37 cellular contexts compared by ENCODE assay signal in the genomic region with DNA sequence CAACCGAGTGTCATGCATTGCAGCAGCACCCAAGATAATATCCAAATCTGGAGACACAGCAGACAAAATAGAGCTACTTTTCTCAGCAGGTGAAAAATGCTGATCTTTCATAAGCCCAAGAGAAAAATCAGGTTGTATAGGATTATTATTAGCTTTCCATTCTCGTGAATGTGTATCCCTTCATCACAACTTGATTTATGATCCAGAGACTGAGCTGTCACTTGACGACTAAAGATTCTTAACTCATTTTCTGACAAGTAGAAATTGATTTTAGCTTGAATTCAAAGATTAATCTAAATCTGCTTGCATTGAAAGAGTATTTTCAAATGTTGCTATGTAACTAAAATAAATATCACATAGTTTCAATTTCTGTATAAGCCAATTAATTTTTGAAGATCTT. TPM values are rescaled to one million over a fixed set of nuclear protein-coding genes. Genes with fewer than 3 reads are reported as not detected.
"Had no signal": no experiment of that assay in that cellular context is flagged by ENCODE, and none has a peak within 500 bp of the region (broad histone marks: within the 10 kb centered on the region; RNA-seq: fewer than 3 reads in every experiment).

No MANE protein-coding gene starts in this region.

- H3K4me1 Mint-ChIP-seq: activated B cell treated with CpG ODN at 0.5 μM for 24 hours; activated CD4-positive, alpha-beta T cell treated with anti-CD3 and anti-CD28 coated beads, Interleukin-2, amount 10 ng/mL, durations not matched to agents 24 days and 14 days; activated naive CD8-positive, alpha-beta T cell treated with anti-CD3 and anti-CD28 coated beads for 36 hours; activated T-helper 17 cell treated with anti-CD3 and anti-CD28 coated beads, Interleukin-2, amount 50 U/mL, for 72 hours had no signal

- H3K4me3 ChIP-seq: adrenal gland, body of pancreas, breast epithelium had no signal

- H3K9me3 Mint-ChIP-seq: activated B cell treated with CpG ODN at 0.5 μM for 24 hours; activated CD4-positive, alpha-beta memory T cell treated with anti-CD3 and anti-CD28 coated beads for 36 hours; activated CD4-positive, alpha-beta T cell treated with anti-CD3 and anti-CD28 coated beads, Interleukin-2, amount 10 ng/mL, durations not matched to agents 24 days and 14 days; activated naive CD4-positive, alpha-beta T cell treated with anti-CD3 and anti-CD28 coated beads for 36 hours; activated T-cell treated with anti-CD3 and anti-CD28 coated beads, Interleukin-2, amount 50 U/mL, for 4 hours; activated T-helper 1 cell treated with anti-CD3 and anti-CD28 coated beads, Interleukin-12 subunit alpha, Interleukin-12 subunit beta, Interleukin-2, Interleukin-4 antibody, amounts not matched to agents 30 ng/mL and 10 ng/mL and 1 ng/mL, durations not matched to agents 14 hours and 24 hours and 36 hours; activated T-helper 17 cell treated with anti-CD3 and anti-CD28 coated beads, Interleukin-2, amount 50 U/mL, for 72 hours; T-helper 1 cell treated with Interleukin-12 subunit alpha and Interleukin-12 subunit beta and Interleukin-4 antibody, amounts not matched to agents 30 μg/mL and 1 μg/mL, for 36 hours; T-helper 2 cell treated with Interferon-gamma antibody and Interleukin-4, amounts not matched to agents 5 μg/mL and 100 μg/mL, for 36 hours had no signal

- H3K9me3 ChIP-seq: adrenal gland, body of pancreas, breast epithelium had no signal

- H3K36me3 ChIP-seq: adrenal gland, brain microvascular endothelial cell, breast epithelium had no signal

- H3K27me3 ChIP-seq: adrenal gland, body of pancreas, brain microvascular endothelial cell, breast epithelium had no signal

- H3K4me1 ChIP-seq: adrenal gland, body of pancreas, breast epithelium had no signal

- H3K4me3 Mint-ChIP-seq: activated B cell treated with CpG ODN at 0.5 μM for 24 hours; activated CD4-positive, alpha-beta memory T cell treated with anti-CD3 and anti-CD28 coated beads for 36 hours; activated CD4-positive, alpha-beta T cell treated with anti-CD3 and anti-CD28 coated beads, Interleukin-2, amount 10 ng/mL, durations not matched to agents 24 days and 14 days; activated CD8-positive, alpha-beta T cell treated with anti-CD3 and anti-CD28 coated beads for 36 hours; activated naive CD4-positive, alpha-beta T cell treated with anti-CD3 and anti-CD28 coated beads for 36 hours; activated naive CD8-positive, alpha-beta T cell treated with anti-CD3 and anti-CD28 coated beads for 36 hours; activated T-cell treated with anti-CD3 and anti-CD28 coated beads, Interleukin-2, amount 50 U/mL, for 4 hours; activated T-cell treated with anti-CD3 and anti-CD28 coated beads, Interleukin-2, amount 50 U/mL, for 72 hours; activated T-helper 1 cell treated with anti-CD3 and anti-CD28 coated beads, Interleukin-12 subunit alpha, Interleukin-12 subunit beta, Interleukin-2, Interleukin-4 antibody, amounts not matched to agents 30 ng/mL and 10 ng/mL and 1 ng/mL, durations not matched to agents 14 hours and 24 hours and 36 hours; activated T-helper 17 cell treated with anti-CD3 and anti-CD28 coated beads, Interleukin-2, amount 50 U/mL, for 72 hours; T-helper 1 cell treated with Interleukin-12 subunit alpha and Interleukin-12 subunit beta and Interleukin-4 antibody, amounts not matched to agents 30 μg/mL and 1 μg/mL, for 36 hours; T-helper 2 cell treated with Interferon-gamma antibody and Interleukin-4, amounts not matched to agents 5 μg/mL and 100 μg/mL, for 36 hours had no signal

- H3K27ac Mint-ChIP-seq: activated B cell treated with CpG ODN at 0.5 μM for 24 hours; activated CD4-positive, alpha-beta memory T cell treated with anti-CD3 and anti-CD28 coated beads for 36 hours; activated CD4-positive, alpha-beta T cell treated with anti-CD3 and anti-CD28 coated beads, Interleukin-2, amount 10 ng/mL, durations not matched to agents 24 days and 14 days; activated CD8-positive, alpha-beta T cell treated with anti-CD3 and anti-CD28 coated beads for 36 hours; activated naive CD4-positive, alpha-beta T cell treated with anti-CD3 and anti-CD28 coated beads for 36 hours; activated naive CD4-positive, alpha-beta T cell treated with anti-CD3 and anti-CD28 coated beads, Interleukin-2, amount 50 U/mL, for 72 hours; activated naive CD8-positive, alpha-beta T cell treated with anti-CD3 and anti-CD28 coated beads for 36 hours; activated T-cell treated with anti-CD3 and anti-CD28 coated beads, Interleukin-2, amount 50 U/mL, for 72 hours; activated T-helper 1 cell treated with anti-CD3 and anti-CD28 coated beads, Interleukin-12 subunit alpha, Interleukin-12 subunit beta, Interleukin-2, Interleukin-4 antibody, amounts not matched to agents 30 ng/mL and 10 ng/mL and 1 ng/mL, durations not matched to agents 14 hours and 24 hours and 36 hours; activated T-helper 17 cell treated with anti-CD3 and anti-CD28 coated beads, Interleukin-2, amount 50 U/mL, for 72 hours; T-helper 1 cell treated with Interleukin-12 subunit alpha and Interleukin-12 subunit beta and Interleukin-4 antibody, amounts not matched to agents 30 μg/mL and 1 μg/mL, for 36 hours; T-helper 2 cell treated with Interferon-gamma antibody and Interleukin-4, amounts not matched to agents 5 μg/mL and 100 μg/mL, for 36 hours had no signal

- DNase-seq: activated B cell treated with CpG ODN at 0.5 μM for 24 hours; activated CD4-positive, alpha-beta memory T cell treated with anti-CD3 and anti-CD28 coated beads for 36 hours; activated CD4-positive, alpha-beta T cell treated with anti-CD3 and anti-CD28 coated beads for 4 hours; activated CD4-positive, alpha-beta T cell treated with anti-CD3 and anti-CD28 coated beads, Interleukin-2, amount 10 ng/mL, durations not matched to agents 24 days and 14 days; activated CD4-positive, alpha-beta T cell treated with anti-CD3 and anti-CD28 coated beads, Interleukin-2, amount 50 U/mL, for 1 hour; activated CD4-positive, alpha-beta T cell treated with anti-CD3 and anti-CD28 coated beads, Interleukin-2, amount 50 U/mL, for 4 hours; activated CD4-positive, CD25-positive, alpha-beta regulatory T cell treated with anti-CD3 and anti-CD28 coated beads, Interleukin-2, amount 50 U/mL, for 72 hours; activated CD8-positive, alpha-beta memory T cell treated with anti-CD3 and anti-CD28 coated beads, Interleukin-2, amount 50 U/mL, for 4 hours; activated CD8-positive, alpha-beta T cell treated with anti-CD3 and anti-CD28 coated beads for 36 hours; activated effector memory CD4-positive, alpha-beta T cell treated with anti-CD3 and anti-CD28 coated beads, Interleukin-2, amount 50 U/mL, for 16 hours; activated gamma-delta T cell treated with Interleukin-2 at 50 U/mL for 16 hours; activated naive CD4-positive, alpha-beta T cell; activated naive CD4-positive, alpha-beta T cell treated with anti-CD3 and anti-CD28 coated beads for 36 hours; activated naive CD4-positive, alpha-beta T cell treated with anti-CD3 and anti-CD28 coated beads, Interleukin-2, amount 50 U/mL, for 16 hours; activated naive CD8-positive, alpha-beta T cell treated with anti-CD3 and anti-CD28 coated beads for 36 hours; activated T-cell treated with anti-CD3 and anti-CD28 coated beads for 4 hours; activated T-cell treated with anti-CD3 and anti-CD28 coated beads, Interleukin-2, amount 50 U/mL, for 1 hour; activated T-cell treated with anti-CD3 and anti-CD28 coated beads, Interleukin-2, amount 50 U/mL, for 4 hours; activated T-cell treated with anti-CD3 and anti-CD28 coated beads, Interleukin-2, amount 50 U/mL, for 72 hours; adrenal gland; amniotic stem cell; aorta; body of pancreas; brain microvascular endothelial cell; central memory CD4-positive, alpha-beta T cell; T-helper 1 cell; T-helper 2 cell; T-helper 9 cell had no signal

- H3K27ac ChIP-seq: adrenal gland, body of pancreas, brain microvascular endothelial cell, breast epithelium, VCaP had no signal

- ATAC-seq: activated CD8-positive, alpha-beta T cell treated with anti-CD3 and anti-CD28 coated beads for 36 hours; activated naive CD4-positive, alpha-beta T cell treated with anti-CD3 and anti-CD28 coated beads, Interleukin-2, amount 50 U/mL, for 72 hours; activated T-cell treated with anti-CD3 and anti-CD28 coated beads, Interleukin-2, amount 50 U/mL, for 4 hours; activated T-cell treated with anti-CD3 and anti-CD28 coated beads, Interleukin-2, amount 50 U/mL, for 72 hours; activated T-helper 17 cell treated with anti-CD3 and anti-CD28 coated beads, Interleukin-2, amount 50 U/mL, for 72 hours; body of pancreas had no signal

- H3K27me3 Mint-ChIP-seq: activated B cell treated with CpG ODN at 0.5 μM for 24 hours; activated CD4-positive, alpha-beta memory T cell treated with anti-CD3 and anti-CD28 coated beads for 36 hours; activated CD4-positive, alpha-beta T cell treated with anti-CD3 and anti-CD28 coated beads, Interleukin-2, amount 10 ng/mL, durations not matched to agents 24 days and 14 days; activated CD8-positive, alpha-beta T cell treated with anti-CD3 and anti-CD28 coated beads for 36 hours; activated naive CD8-positive, alpha-beta T cell treated with anti-CD3 and anti-CD28 coated beads for 36 hours; activated T-helper 17 cell treated with anti-CD3 and anti-CD28 coated beads, Interleukin-2, amount 50 U/mL, for 72 hours had no signal

- FAIRE-seq: astrocyte, TTC549 had no signal

- H3K36me3 Mint-ChIP-seq: activated CD4-positive, alpha-beta memory T cell treated with anti-CD3 and anti-CD28 coated beads for 36 hours; activated naive CD4-positive, alpha-beta T cell treated with anti-CD3 and anti-CD28 coated beads, Interleukin-2, amount 50 U/mL, for 72 hours; activated naive CD8-positive, alpha-beta T cell treated with anti-CD3 and anti-CD28 coated beads for 36 hours had no signal

RNA-seq across cellular contexts. Expression of gene EPHA3, which starts 32.5 kb away (rescaled TPM):
- total RNA-seq: activated B cell treated with CpG ODN at 0.5 μM for 24 hours; activated CD4-positive, alpha-beta memory T cell treated with anti-CD3 and anti-CD28 coated beads for 36 hours; activated CD4-positive, alpha-beta T cell treated with anti-CD3 and anti-CD28 coated beads, Interleukin-2, amount 10 ng/mL, durations not matched to agents 24 days and 14 days; activated CD8-positive, alpha-beta T cell treated with anti-CD3 and anti-CD28 coated beads for 36 hours; activated naive CD4-positive, alpha-beta T cell treated with anti-CD3 and anti-CD28 coated beads for 36 hours; activated T-cell treated with anti-CD3 and anti-CD28 coated beads, Interleukin-2, amount 50 U/mL, for 4 hours; activated T-helper 1 cell treated with anti-CD3 and anti-CD28 coated beads, Interleukin-12 subunit alpha, Interleukin-12 subunit beta, Interleukin-2, Interleukin-4 antibody, amounts not matched to agents 30 ng/mL and 10 ng/mL and 1 ng/mL, durations not matched to agents 14 hours and 24 hours and 36 hours had no signal
